In the genomic region with DNA sequence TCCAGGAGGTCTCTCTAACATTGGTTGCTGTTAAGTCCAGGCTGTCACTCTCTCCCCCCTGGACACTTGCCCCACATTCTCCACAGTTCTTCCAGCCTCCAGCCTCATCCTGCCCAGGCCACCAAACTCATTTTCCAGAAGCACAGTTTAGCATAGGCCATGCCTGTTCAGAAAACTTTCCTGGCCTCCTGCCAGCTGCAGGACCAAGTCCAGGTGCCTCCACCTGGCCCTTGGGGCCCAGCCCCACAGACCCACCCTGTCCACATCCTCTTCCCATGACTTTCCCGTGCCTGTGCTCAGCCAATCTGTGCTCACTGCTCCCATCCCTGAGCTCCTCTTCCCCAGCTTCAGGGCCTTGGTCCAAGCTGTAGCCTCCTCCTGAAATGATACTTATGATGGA, we compare ENCODE assay signal across 28 cellular contexts.
"Had no signal": no experiment of that assay in that cellular context is flagged by ENCODE, and none has a peak within 500 bp of the region (broad histone marks: within the 10 kb centered on the region; RNA-seq: fewer than 3 reads in every experiment).

No MANE protein-coding gene starts in this region.

- DNase-seq: naive thymus-derived CD8-positive, alpha-beta T cell; nephron progenitor cell; occipital lobe; ovary; posterior cingulate gyrus; psoas muscle; right cardiac atrium; right lobe of liver; sigmoid colon; small intestine; stimulated activated CD4-positive, alpha-beta T cell treated with anti-CD3 and anti-CD28 coated beads, Interleukin-15, amount 100 ng/mL, for 24 hours; stimulated activated CD4-positive, alpha-beta T cell treated with anti-CD3 and anti-CD28 coated beads, Interleukin-2, amount 100 ng/mL, for 24 hours; stimulated activated CD4-positive, alpha-beta T cell treated with anti-CD3 and anti-CD28 coated beads, Interleukin-2, amount 100 ng/mL, for 48 hours; stimulated activated CD4-positive, alpha-beta T cell treated with anti-CD3 and anti-CD28 coated beads, Interleukin-4, amount 100 ng/mL, for 24 hours; stimulated activated naive B cell treated with anti-CD40 and anti-IgM and Interleukin-4, amounts not matched to agents 10 μg/mL and 1 μg/mL and 100 μg/mL, for 72 hours; stimulated activated naive CD8-positive, alpha-beta T cell treated with anti-CD3 and anti-CD28 coated beads, Interleukin-15, amount 100 ng/mL, for 72 hours; stimulated activated naive CD8-positive, alpha-beta T cell treated with anti-CD3 and anti-CD28 coated beads, Interleukin-15, Interleukin-2, amounts not matched to agents 100 U/mL and 50 U/mL, for 24 hours; substantia nigra; testis; tibial artery; trophoblast cell; upper lobe of left lung had no signal

- H3K79me2 ChIP-seq: parathyroid adenoma had no signal

- H3K4me1 Mint-ChIP-seq: neural crest cell; stimulated activated effector memory CD8-positive, alpha-beta T cell treated with anti-CD3 and anti-CD28 coated beads, Interleukin-12 subunit alpha, Interleukin-12 subunit beta, amount 100 ng/mL, for 72 hours; stimulated activated naive B cell treated with anti-CD40 and anti-IgM and Interleukin-4, amounts not matched to agents 10 μg/mL and 1 μg/mL and 100 μg/mL, for 72 hours; stimulated activated naive CD8-positive, alpha-beta T cell treated with anti-CD3 and anti-CD28 coated beads, Interleukin-15, amount 100 ng/mL, for 72 hours had no signal

- H3K4me1 ChIP-seq: parathyroid adenoma, psoas muscle, right lobe of liver, sigmoid colon, suprapubic skin, testis, tibial artery, upper lobe of left lung, vagina had no signal

- H3K9me3 ChIP-seq: ovary, psoas muscle, right lobe of liver, sigmoid colon, suprapubic skin, testis, tibial artery, upper lobe of left lung, vagina had no signal

- H3K36me3 Mint-ChIP-seq: naive thymus-derived CD8-positive, alpha-beta T cell; natural killer cell treated with Interleukin-12 subunit alpha and Interleukin-12 subunit beta and Interleukin-15 and Interleukin-18, amount 100 ng/mL, for 72 hours; stimulated activated effector memory CD8-positive, alpha-beta T cell treated with anti-CD3 and anti-CD28 coated beads, Interleukin-12 subunit alpha, Interleukin-12 subunit beta, amount 100 ng/mL, for 72 hours; stimulated activated naive B cell treated with anti-CD40 and anti-IgM and Interleukin-4, amounts not matched to agents 10 μg/mL and 1 μg/mL and 100 μg/mL, for 72 hours had no signal

- ATAC-seq: naive thymus-derived CD8-positive, alpha-beta T cell; psoas muscle; right cardiac atrium; right lobe of liver; stimulated activated effector memory CD8-positive, alpha-beta T cell treated with anti-CD3 and anti-CD28 coated beads, Interleukin-12 subunit alpha, Interleukin-12 subunit beta, amount 100 ng/mL, for 72 hours; stimulated activated naive B cell treated with anti-CD40 and anti-IgM and Interleukin-4, amounts not matched to agents 10 μg/mL and 1 μg/mL and 100 μg/mL, for 72 hours; stimulated activated naive CD8-positive, alpha-beta T cell treated with anti-CD3 and anti-CD28 coated beads, Interleukin-15, amount 100 ng/mL, for 72 hours; stimulated activated naive CD8-positive, alpha-beta T cell treated with anti-CD3 and anti-CD28 coated beads, Interleukin-15, Interleukin-2, amounts not matched to agents 100 U/mL and 50 U/mL, for 24 hours had no signal

- H3K9me3 Mint-ChIP-seq: natural killer cell treated with Interleukin-12 subunit alpha and Interleukin-12 subunit beta and Interleukin-15 and Interleukin-18, amount 100 ng/mL, for 72 hours; nephron progenitor cell; neural crest cell had no signal

- H2AFZ ChIP-seq: parathyroid adenoma had no signal

- H3K27ac Mint-ChIP-seq: naive thymus-derived CD8-positive, alpha-beta T cell; natural killer cell treated with Interleukin-12 subunit alpha and Interleukin-12 subunit beta and Interleukin-15 and Interleukin-18, amount 100 ng/mL, for 72 hours; nephron progenitor cell; stimulated activated effector memory CD8-positive, alpha-beta T cell treated with anti-CD3 and anti-CD28 coated beads, Interleukin-12 subunit alpha, Interleukin-12 subunit beta, amount 100 ng/mL, for 72 hours; stimulated activated naive B cell treated with anti-CD40 and anti-IgM and Interleukin-4, amounts not matched to agents 10 μg/mL and 1 μg/mL and 100 μg/mL, for 72 hours; stimulated activated naive CD8-positive, alpha-beta T cell treated with anti-CD3 and anti-CD28 coated beads, Interleukin-15, amount 100 ng/mL, for 72 hours had no signal

- H3K36me3 ChIP-seq: ovary, right lobe of liver, sigmoid colon, suprapubic skin, tibial artery, upper lobe of left lung, vagina had no signal

- H3K4me3 ChIP-seq: ovary, psoas muscle, right lobe of liver, sigmoid colon, suprapubic skin, testis, tibial artery, upper lobe of left lung, vagina had no signal

- H3K9ac ChIP-seq: parathyroid adenoma had no signal

- H3K27me3 ChIP-seq: ovary, right lobe of liver, sigmoid colon, suprapubic skin, testis, tibial artery, upper lobe of left lung, vagina had no signal

- H3K27ac ChIP-seq: ovary, parathyroid adenoma, psoas muscle, right lobe of liver, sigmoid colon, suprapubic skin, testis, tibial artery, upper lobe of left lung, vagina had no signal

- H3K27me3 Mint-ChIP-seq: stimulated activated naive B cell treated with anti-CD40 and anti-IgM and Interleukin-4, amounts not matched to agents 10 μg/mL and 1 μg/mL and 100 μg/mL, for 72 hours; stimulated activated naive CD8-positive, alpha-beta T cell treated with anti-CD3 and anti-CD28 coated beads, Interleukin-15, amount 100 ng/mL, for 72 hours had no signal

- H3K4me3 Mint-ChIP-seq: naive thymus-derived CD8-positive, alpha-beta T cell; natural killer cell treated with Interleukin-12 subunit alpha and Interleukin-12 subunit beta and Interleukin-15 and Interleukin-18, amount 100 ng/mL, for 72 hours; nephron progenitor cell; neural crest cell; stimulated activated effector memory CD8-positive, alpha-beta T cell treated with anti-CD3 and anti-CD28 coated beads, Interleukin-12 subunit alpha, Interleukin-12 subunit beta, amount 100 ng/mL, for 72 hours; stimulated activated naive B cell treated with anti-CD40 and anti-IgM and Interleukin-4, amounts not matched to agents 10 μg/mL and 1 μg/mL and 100 μg/mL, for 72 hours; stimulated activated naive CD8-positive, alpha-beta T cell treated with anti-CD3 and anti-CD28 coated beads, Interleukin-15, amount 100 ng/mL, for 72 hours had no signal

- FAIRE-seq: small intestine had no signal
